In the genomic region with DNA sequence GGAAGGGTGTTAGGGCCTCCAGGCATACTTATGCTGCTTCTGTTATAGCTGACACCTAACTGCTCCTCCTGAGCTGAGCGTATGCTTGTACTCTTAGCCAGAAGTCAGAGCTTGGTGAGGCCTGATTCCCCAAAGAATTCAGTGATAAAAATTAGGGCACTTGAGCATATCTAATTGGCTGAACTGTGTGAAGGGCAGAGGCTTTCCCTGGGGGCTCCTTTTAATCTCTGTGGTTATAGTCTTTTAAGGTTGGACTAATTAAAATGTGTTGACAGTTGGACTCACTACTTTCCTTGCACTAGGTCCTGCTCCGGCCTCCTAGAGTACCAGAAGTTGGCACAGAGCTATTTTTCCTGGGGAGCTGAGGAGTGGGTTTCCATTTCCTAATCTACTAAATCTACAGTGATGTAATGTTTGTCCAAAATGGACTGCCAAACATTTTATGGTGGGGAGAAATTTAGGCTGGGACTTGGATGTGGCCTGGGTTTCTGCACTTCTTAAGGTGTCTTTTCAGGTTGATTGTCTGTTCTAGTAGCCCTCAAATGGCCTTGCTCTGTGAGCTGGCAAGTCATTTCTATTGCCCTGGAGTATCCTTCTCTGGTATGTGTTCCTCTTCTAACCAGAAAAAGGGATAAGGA, we compare ENCODE assay signal across 23 cellular contexts. TPM values are rescaled to one million over a fixed set of nuclear protein-coding genes. Genes with fewer than 3 reads are reported as not detected.
A peak's percentile ranks its signal among the peaks of the same experiment; 100 is the strongest.
DNase-seq lines count a peak whose midpoint lies in the region; ATAC-seq, FAIRE-seq and TF ChIP-seq lines count a peak whose summit lies in the region.
"Had no signal": no experiment of that assay in that cellular context is flagged by ENCODE, and none has a peak within 500 bp of the region (broad histone marks: within the 10 kb centered on the region; RNA-seq: fewer than 3 reads in every experiment).

No MANE protein-coding gene starts in this region.

- intact Hi-C loops in GM12878 (cut with micrococcal nuclease; ENCODE audit: unreplicated experiment): no loop called here

- H3K4me1 ChIP-seq in GM12878 (ENCODE audit: control insufficient read depth, insufficient read depth, low read length): peaks cover 50% of the 10 kb centered on the region
- H3K4me1 ChIP-seq: uterus had no signal

- peaks cover 83% of the 10 kb centered on the region for H3K79me2 ChIP-seq in GM12878 (ENCODE audit: control insufficient read depth, insufficient read depth, low read length)

- no peaks in the 10 kb centered on the region for H3K9me3 ChIP-seq in GM12878 (replicated peaks; ENCODE audit: control insufficient read depth, insufficient read depth, low read length)
- H3K9me3 ChIP-seq: ascending aorta, uterus had no signal

- RAD21 ChIA-PET in GM12878 (lab: Charles Lee; ENCODE audit: unreplicated experiment): interaction anchor here (0.9 to 16.8 kb wide), 11 partner anchors 8 to 199 kb away, joined by 3 to 253 read pairs (median 8); a partner anchor contains a TSS

- H4K20me1 ChIP-seq in GM12878 (ENCODE audit: control insufficient read depth, insufficient read depth): no peaks in the 10 kb centered on the region

- H3K9ac ChIP-seq in GM12878 (ENCODE audit: control insufficient read depth, insufficient read depth, low read length): no peak overlapping the region

- H3K27ac Mint-ChIP-seq in activated naive CD8-positive, alpha-beta T cell: peak overlapping the region; percentile 64
- no peak overlapping the region for H3K27ac Mint-ChIP-seq in activated naive CD8-positive, alpha-beta T cell treated with anti-CD3 and anti-CD28 coated beads, Interleukin-2, amount 50 U/mL, for 24 hours
- H3K27ac Mint-ChIP-seq in stimulated activated naive B cell treated with anti-CD40 and anti-IgM and Interleukin-4, amounts not matched to agents 10 μg/mL and 1 μg/mL and 100 μg/mL, for 72 hours: no peak overlapping the region
- H3K27ac Mint-ChIP-seq: activated naive CD4-positive, alpha-beta T cell treated with anti-CD3 and anti-CD28 coated beads, Interleukin-2, amount 10 ng/mL, durations not matched to agents 7 days and 5 days; dendritic cell treated with granulocyte-macrophage colony-stimulating factor and Interleukin-4, amounts not matched to agents 40 ng/mL and 50 ng/mL, for 4 days had no signal

- no peak overlapping the region for H3K4me2 ChIP-seq in GM12878 (ENCODE audit: control insufficient read depth, insufficient read depth)

- H3K9me3 Mint-ChIP-seq in activated naive CD8-positive, alpha-beta T cell (ENCODE audit: low read depth): no peaks in the 10 kb centered on the region
- H3K9me3 Mint-ChIP-seq in activated naive CD8-positive, alpha-beta T cell treated with anti-CD3 and anti-CD28 coated beads, Interleukin-2, amount 50 U/mL, for 24 hours: no peaks in the 10 kb centered on the region
- H3K9me3 Mint-ChIP-seq in stimulated activated naive B cell treated with anti-CD40 and anti-IgM and Interleukin-4, amounts not matched to agents 10 μg/mL and 1 μg/mL and 100 μg/mL, for 72 hours: no peaks in the 10 kb centered on the region
- H3K9me3 Mint-ChIP-seq: activated naive CD4-positive, alpha-beta T cell treated with anti-CD3 and anti-CD28 coated beads, Interleukin-2, amount 10 ng/mL, durations not matched to agents 7 days and 5 days; activated T-cell treated with anti-CD3 and anti-CD28 coated beads, Interleukin-2, amount 50 U/mL, for 4 hours; dendritic cell treated with granulocyte-macrophage colony-stimulating factor and Interleukin-4, amounts not matched to agents 40 ng/mL and 50 ng/mL, for 4 days had no signal

- CTCF ChIA-PET in GM12878 (lab: Yijun Ruan, JAX): interaction anchor here (1.0 to 37.4 kb wide), 5 partner anchors 14 to 199 kb away, joined by 4 to 1047 read pairs (median 11); a partner anchor contains a TSS

- BruUV-seq in GM12878 (replicated peaks; lab: Mats Ljungman, UMichigan): no TSS peak

- POLR2A ChIA-PET in GM12878 (lab: Charles Lee): interaction anchor here (2.8 to 18.1 kb wide), 3 partner anchors 9 to 28 kb away, joined by 15 to 405 read pairs (median 16); a partner anchor contains a TSS

- DNase-seq in activated naive CD8-positive, alpha-beta T cell treated with anti-CD3 and anti-CD28 coated beads, Interleukin-2, amount 50 U/mL, for 24 hours: no peak
- DNase-seq in NB4 (ENCODE audit: low read depth) (peak; percentile 59), GM12878 (ENCODE audit: low read depth, low spot score) (no peak), NCI-H1417 treated with DMSO at 0.1 percent for 48 hours (lab: John Stamatoyannopoulos, UW) (no peak), G401 (ENCODE audit: low spot score) (no peak), SIG-M5 (lab: John Stamatoyannopoulos, UW) (no peak)
- DNase-seq in stimulated activated naive B cell treated with anti-CD40 and anti-IgM and Interleukin-4, amounts not matched to agents 10 μg/mL and 1 μg/mL and 100 μg/mL, for 72 hours: no peak
- DNase-seq: activated naive CD4-positive, alpha-beta T cell treated with anti-CD3 and anti-CD28 coated beads, Interleukin-2, amount 10 ng/mL, durations not matched to agents 7 days and 5 days; activated T-cell treated with anti-CD3 and anti-CD28 coated beads, Interleukin-2, amount 50 U/mL, for 4 hours; caudate nucleus; DMS53; glutamatergic neuron; KG1; kidney glomerular epithelial cell; NCI-H1092; NCI-H2081 treated with DMSO at 0.1 percent for 48 hours; posterior cingulate gyrus; T1000; uterus had no signal

- no peaks in the 10 kb centered on the region for H3K27me3 Mint-ChIP-seq in activated naive CD8-positive, alpha-beta T cell
- H3K27me3 Mint-ChIP-seq in activated naive CD8-positive, alpha-beta T cell treated with anti-CD3 and anti-CD28 coated beads, Interleukin-2, amount 50 U/mL, for 24 hours: no peaks in the 10 kb centered on the region
- no peaks in the 10 kb centered on the region for H3K27me3 Mint-ChIP-seq in stimulated activated naive B cell treated with anti-CD40 and anti-IgM and Interleukin-4, amounts not matched to agents 10 μg/mL and 1 μg/mL and 100 μg/mL, for 72 hours
- H3K27me3 Mint-ChIP-seq: activated naive CD4-positive, alpha-beta T cell treated with anti-CD3 and anti-CD28 coated beads, Interleukin-2, amount 10 ng/mL, durations not matched to agents 7 days and 5 days; dendritic cell treated with granulocyte-macrophage colony-stimulating factor and Interleukin-4, amounts not matched to agents 40 ng/mL and 50 ng/mL, for 4 days had no signal

- no peak overlapping the region for H2AFZ ChIP-seq in GM12878 (ENCODE audit: control insufficient read depth, low read depth, low read length)

- no peak for ATAC-seq in activated naive CD8-positive, alpha-beta T cell treated with anti-CD3 and anti-CD28 coated beads, Interleukin-2, amount 50 U/mL, for 24 hours
- no peak for ATAC-seq in GM12878
- ATAC-seq in stimulated activated naive B cell treated with anti-CD40 and anti-IgM and Interleukin-4, amounts not matched to agents 10 μg/mL and 1 μg/mL and 100 μg/mL, for 72 hours (replicated peaks): peak; percentile 66 to 86
- ATAC-seq: activated T-cell treated with anti-CD3 and anti-CD28 coated beads, Interleukin-2, amount 50 U/mL, for 4 hours had no signal

- 100% methylated on average over 2 of the region's 2 CpGs for WGBS in GM12878 (ENCODE audit: insufficient coverage, insufficient replicate concordance, low lambda C conversion rate, missing lambda C conversion rate)

- no peak overlapping the region for H3K27ac ChIP-seq in GM12878 (ENCODE audit: control insufficient read depth, insufficient read depth)
- H3K27ac ChIP-seq: ascending aorta, uterus had no signal

- no peak overlapping the region for H3K4me3 Mint-ChIP-seq in activated naive CD8-positive, alpha-beta T cell
- H3K4me3 Mint-ChIP-seq in activated naive CD8-positive, alpha-beta T cell treated with anti-CD3 and anti-CD28 coated beads, Interleukin-2, amount 50 U/mL, for 24 hours: no peak overlapping the region
- peak overlapping the region in 1 of 2 donors; percentile 44 for H3K4me3 Mint-ChIP-seq in stimulated activated naive B cell treated with anti-CD40 and anti-IgM and Interleukin-4, amounts not matched to agents 10 μg/mL and 1 μg/mL and 100 μg/mL, for 72 hours
- H3K4me3 Mint-ChIP-seq: activated naive CD4-positive, alpha-beta T cell treated with anti-CD3 and anti-CD28 coated beads, Interleukin-2, amount 10 ng/mL, durations not matched to agents 7 days and 5 days; activated T-cell treated with anti-CD3 and anti-CD28 coated beads, Interleukin-2, amount 50 U/mL, for 4 hours; dendritic cell treated with granulocyte-macrophage colony-stimulating factor and Interleukin-4, amounts not matched to agents 40 ng/mL and 50 ng/mL, for 4 days had no signal

- no peak overlapping the region for H3K4me3 ChIP-seq in NB4 (ENCODE audit: low read depth, low read length)
- no peak overlapping the region for H3K4me3 ChIP-seq in GM12878
- H3K4me3 ChIP-seq: ascending aorta, uterus had no signal

- no peak for TF ChIP-seq RAD21 in GM12878 (IDR thresholded peaks at IDR 0.05; ENCODE audit: insufficient read depth, low read depth, low read length)

- TF ChIP-seq POLR2A in NB4 (IDR thresholded peaks at IDR 0.05; ENCODE audit: extremely low read depth, insufficient read length): no peak
- no peak for TF ChIP-seq POLR2A in GM12878 (IDR thresholded peaks at IDR 0.05; ENCODE audit: low read depth, low read length)

- TF ChIP-seq CTCF in NB4 (IDR thresholded peaks at IDR 0.05; ENCODE audit: low read depth, low read length) (no peak), GM12878 (IDR thresholded peaks at IDR 0.05 in 2 of 3, conservative IDR thresholded peaks at IDR 0.05 in 1 of 3; ENCODE audit: control insufficient read depth in 2 of 3, extremely low read depth in 1 of 3, insufficient read depth in 1 of 3, low read depth in 3 of 3, low read length in 3 of 3) (no peak)

- in situ Hi-C loops in GM12878 (cut with MboI) (loop anchor here (25.0 kb wide), 2 partner anchors 1463 to 1813 kb away; a partner anchor contains a TSS), G401 (cut with HindIII; ENCODE audit: low sequenced_read_pairs) (no loop called here)

- no peaks in the 10 kb centered on the region for H3K27me3 ChIP-seq in GM12878 (replicated peaks in 1 of 2; ENCODE audit: control insufficient read depth in 2 of 2, insufficient read depth in 2 of 2, low read length in 1 of 2)
- H3K27me3 ChIP-seq: ascending aorta, uterus had no signal

- SMC1A ChIA-PET in GM12878 (lab: Charles Lee; ENCODE audit: uncharacterized antibody, unreplicated experiment): interaction anchor here (0.7 to 23.8 kb wide), 15 partner anchors 10 to 198 kb away, joined by 3 to 633 read pairs (median 4); a partner anchor contains a TSS

- H3K36me3 ChIP-seq in GM12878 (ENCODE audit: control insufficient read depth in 2 of 2, insufficient read depth in 2 of 2, low read length in 1 of 2): no peaks in the 10 kb centered on the region
- H3K36me3 ChIP-seq: ascending aorta, uterus had no signal

- FAIRE-seq in GM12878 (lab: Jason Lieb, UNC): no peak
- FAIRE-seq: H54 had no signal

- H3K36me3 Mint-ChIP-seq in activated naive CD8-positive, alpha-beta T cell: peaks cover 2% of the 10 kb centered on the region
- H3K36me3 Mint-ChIP-seq in activated naive CD8-positive, alpha-beta T cell treated with anti-CD3 and anti-CD28 coated beads, Interleukin-2, amount 50 U/mL, for 24 hours (ENCODE audit: low read depth): peaks cover 8% of the 10 kb centered on the region
- H3K36me3 Mint-ChIP-seq in stimulated activated naive B cell treated with anti-CD40 and anti-IgM and Interleukin-4, amounts not matched to agents 10 μg/mL and 1 μg/mL and 100 μg/mL, for 72 hours: peaks cover 8 to 12% of the 10 kb centered on the region in 2 donors

- peaks cover 91% of the 10 kb centered on the region for H3K4me1 Mint-ChIP-seq in activated naive CD8-positive, alpha-beta T cell (ENCODE audit: low read depth)
- peaks cover 85% of the 10 kb centered on the region for H3K4me1 Mint-ChIP-seq in activated naive CD8-positive, alpha-beta T cell treated with anti-CD3 and anti-CD28 coated beads, Interleukin-2, amount 50 U/mL, for 24 hours
- H3K4me1 Mint-ChIP-seq in stimulated activated naive B cell treated with anti-CD40 and anti-IgM and Interleukin-4, amounts not matched to agents 10 μg/mL and 1 μg/mL and 100 μg/mL, for 72 hours: peaks cover 52 to 96% of the 10 kb centered on the region in 2 donors

- TF ChIP-seq EP300 in GM12878 (IDR thresholded peaks at IDR 0.05; ENCODE audit: borderline replicate concordance in 1 of 2, control insufficient read depth in 1 of 2, low read depth in 2 of 2, low read length in 2 of 2): no peak

RNA-seq across cellular contexts. Expression of a gene that starts 18.4 kb away (rescaled TPM):
- total RNA-seq in GM12878 (2013; cell fraction: nucleolus; rRNA removed): 113 and 116 TPM in 2 replicates
- total RNA-seq in GM12878 (2014; rRNA removed): 21.6 and 24.0 TPM in 2 replicates
- 24.9 and 26.0 TPM in 2 replicates for total RNA-seq in GM12878 (2014; rRNA removed; fragmentation: Illumina TruSeq; extraction: Trizol)
- 55.9 and 57.7 TPM in 2 replicates for total RNA-seq in GM12878 (2021)
- 36.6 TPM for polyA plus RNA-seq in GM12878 (2011; ENCODE audit: low read depth)
- 36.3 and 39.3 TPM in 2 replicates for polyA plus RNA-seq in GM12878 (2011; rRNA removed)
- polyA plus RNA-seq in GM12878 (2011; cell fraction: cytosol; rRNA removed): 40.8 and 42.5 TPM in 2 replicates
- 68.6 and 72.6 TPM in 2 replicates for polyA plus RNA-seq in GM12878 (2011; cell fraction: nucleus; rRNA removed)
- 45.2 and 48.9 TPM in 2 replicates for polyA plus RNA-seq in GM12878 (2012)
- polyA plus RNA-seq in GM12878 (2014; fragmentation: Illumina TruSeq; extraction: Trizol): 29.1 and 37.0 TPM in 2 replicates
- 1 to 10 TPM; 8.6 to 9.9 TPM for polyA plus RNA-seq in GM12878 (2014; fragmentation: Nextera tagmentation; extraction: Ambion mirVana)
- polyA plus RNA-seq in GM12878 (2014; rRNA removed): 26.7 and 31.0 TPM in 2 replicates
- 10 to 100 TPM; 31.8 to 36.8 TPM for polyA plus RNA-seq in GM12878 (2016; fragmentation: Nextera tagmentation; extraction: Ambion mirVana)
- 143 and 245 TPM in 2 replicates for polyA minus RNA-seq in GM12878 (2011; rRNA and poly(A)+ RNA removed)
- polyA minus RNA-seq in GM12878 (2011; cell fraction: cytosol; rRNA and poly(A)+ RNA removed): 25.1 and 38.3 TPM in 2 replicates
- 42.4 and 62.3 TPM in 2 replicates for polyA minus RNA-seq in GM12878 (2011; cell fraction: nucleus; rRNA and poly(A)+ RNA removed)
- total RNA-seq in G401 (2014; rRNA removed; shearing (Covaris generic)): 15.4 and 28.2 TPM in 2 replicates

RNA-seq across cellular contexts. Expression of a gene that starts 33.1 kb away (rescaled TPM):
- total RNA-seq in GM12878 (2013; cell fraction: nucleolus; rRNA removed): 35.7 and 37.8 TPM in 2 replicates
- total RNA-seq in GM12878 (2014; rRNA removed) (56.2 and 64.7 TPM in 2 replicates), GM12878 (2014; rRNA removed; fragmentation: Illumina TruSeq; extraction: Trizol) (47.7 and 48.8 TPM in 2 replicates), GM12878 (2021) (128 and 137 TPM in 2 replicates)
- polyA plus RNA-seq in GM12878 (2011; ENCODE audit: low read depth): 51.6 TPM
- polyA plus RNA-seq in GM12878 (2011; rRNA removed) (45.0 and 121 TPM in 2 replicates), GM12878 (2014; fragmentation: Illumina TruSeq; extraction: Trizol) (51.4 and 98.2 TPM in 2 replicates), GM12878 (2014; fragmentation: Nextera tagmentation; extraction: Ambion mirVana) (10 to 100 TPM; 16.0 to 42.0 TPM), GM12878 (2014; rRNA removed) (172 and 192 TPM in 2 replicates), GM12878 (2016; fragmentation: Nextera tagmentation; extraction: Ambion mirVana) (100 to 1,000 TPM in 1 of 2 experiments, 10 to 100 TPM in 1; 91.4 to 109 TPM)
- polyA plus RNA-seq in GM12878 (2011; cell fraction: cytosol; rRNA removed): 237 and 296 TPM in 2 replicates
- 108 and 111 TPM in 2 replicates for polyA plus RNA-seq in GM12878 (2011; cell fraction: nucleus; rRNA removed)
- polyA plus RNA-seq in GM12878 (2012): 103 and 132 TPM in 2 replicates
- polyA minus RNA-seq in GM12878 (2011; rRNA and poly(A)+ RNA removed): 171 and 213 TPM in 2 replicates
- 95.8 and 106 TPM in 2 replicates for polyA minus RNA-seq in GM12878 (2011; cell fraction: cytosol; rRNA and poly(A)+ RNA removed)
- 45.0 and 71.6 TPM in 2 replicates for polyA minus RNA-seq in GM12878 (2011; cell fraction: nucleus; rRNA and poly(A)+ RNA removed)
- total RNA-seq in G401 (2014; rRNA removed; shearing (Covaris generic)): 8.3 and 12.0 TPM in 2 replicates

Comparison
In these comparisons a context has a peak if more than half of its experiments do, and no peak if none do; other contexts are left out.
1. ATAC-seq: peak in stimulated activated naive B cell treated with anti-CD40 and anti-IgM and Interleukin-4, amounts not matched to agents 10 μg/mL and 1 μg/mL and 100 μg/mL, for 72 hours (2 of 2); none in activated naive CD8-positive, alpha-beta T cell treated with anti-CD3 and anti-CD28 coated beads, Interleukin-2, amount 50 U/mL, for 24 hours (single experiment) and GM12878 (single experiment).